ENCODE assay signal across 21 cellular contexts in the genomic region with DNA sequence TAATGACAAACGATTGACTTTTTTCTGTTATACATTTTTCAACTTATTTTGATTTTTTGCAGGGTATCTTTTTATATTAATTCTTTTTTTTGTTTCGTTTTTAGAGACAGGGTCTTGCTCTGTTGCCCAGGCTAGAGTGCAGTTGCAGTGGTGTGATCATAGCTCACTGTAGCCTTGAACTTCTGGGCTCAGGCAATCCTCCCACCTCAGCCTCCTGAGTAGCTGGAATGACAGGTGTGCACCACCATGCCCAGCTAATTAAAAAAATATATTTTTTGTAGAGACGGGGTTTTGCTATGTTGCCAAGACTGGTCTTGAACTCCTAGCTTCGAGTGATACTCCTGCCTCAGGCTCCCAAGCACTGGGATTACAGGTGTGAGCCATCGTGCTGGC.
DNase-seq lines count a peak whose midpoint lies in the region; ATAC-seq, FAIRE-seq and TF ChIP-seq lines count a peak whose summit lies in the region.
"Had no signal": no experiment of that assay in that cellular context is flagged by ENCODE, and none has a peak within 500 bp of the region (broad histone marks: within the 10 kb centered on the region; RNA-seq: fewer than 3 reads in every experiment).

No MANE protein-coding gene starts in this region.

- peak overlapping the region; percentile 79 for H3K27ac Mint-ChIP-seq in Caco-2 (ENCODE audit: unreplicated experiment)
- H3K27ac Mint-ChIP-seq: B cell; CD4-positive, alpha-beta T cell; CD8-positive, alpha-beta T cell had no signal

- CTCF ChIA-PET in HepG2 (lab: Yijun Ruan, JAX; ENCODE audit: low intra/inter-chr PET ratio, low total read pairs) (no interaction called here), Caco-2 (lab: Charles Lee) (no interaction called here)

- H3K4me1 Mint-ChIP-seq in Caco-2 (ENCODE audit: low read depth, unreplicated experiment): peaks cover 53% of the 10 kb centered on the region
- H3K4me1 Mint-ChIP-seq: B cell had no signal

- TSS peak; percentile 46 for BruUV-seq in HepG2 (replicated peaks; lab: Mats Ljungman, UMichigan)
- TSS peak; percentile 96 for BruUV-seq in Caco-2 (replicated peaks; lab: Mats Ljungman, UMichigan)

- DNase-seq in HepG2 (ENCODE audit: low spot score) (no peak), right lobe of liver (no peak), Caco-2 (no peak), esophagus muscularis mucosa (ENCODE audit: extremely low spot score) (no peak), NCI-H2227 (lab: John Stamatoyannopoulos, UW; ENCODE audit: unreplicated experiment) (no peak), urothelium cell line (ENCODE audit: low spot score) (no peak)
- DNase-seq: 8988T; AML-193; CD4-positive, alpha-beta T cell; CD8-positive, alpha-beta T cell; DMS79 treated with DMSO at 0.1 percent for 48 hours; GF-D8 had no signal

- TF ChIP-seq EP300 in HepG2 (IDR thresholded peaks at IDR 0.05; ENCODE audit: low read depth in 2 of 2, low read length in 2 of 2) (no peak), HepG2 (CRISPR knock-in tag; IDR thresholded peaks at IDR 0.05; ENCODE audit: borderline replicate concordance) (no peak), esophagus muscularis mucosa (IDR thresholded peaks at IDR 0.05) (no peak)

- no peak overlapping the region for H2AFZ ChIP-seq in HepG2 (ENCODE audit: low read length)

- H4K20me1 ChIP-seq in HepG2 (ENCODE audit: insufficient read depth, low read length): no peaks in the 10 kb centered on the region
- H4K20me1 ChIP-seq: BLaER1 treated with 17β-estradiol and CSF1 and Interleukin-3, amounts not matched to agents 10 nM and 100 nM had no signal

- H3K4me1 ChIP-seq in HepG2 (ENCODE audit: insufficient read depth, low read length): peaks cover 69% of the 10 kb centered on the region
- peaks cover 0 to 13% (median 4%) of the 10 kb centered on the region in 4 donors for H3K4me1 ChIP-seq in right lobe of liver
- peaks cover 46% of the 10 kb centered on the region for H3K4me1 ChIP-seq in Caco-2
- no peaks in the 10 kb centered on the region for H3K4me1 ChIP-seq in esophagus muscularis mucosa
- H3K4me1 ChIP-seq: BLaER1 treated with 17β-estradiol and CSF1 and Interleukin-3, amounts not matched to agents 10 nM and 100 nM had no signal

- peaks cover 17% of the 10 kb centered on the region for H3K9me3 Mint-ChIP-seq in Caco-2 (ENCODE audit: unreplicated experiment)
- H3K9me3 Mint-ChIP-seq: CD4-positive, alpha-beta T cell; CD8-positive, alpha-beta T cell had no signal

- POLR2A ChIA-PET in HepG2 (lab: Yijun Ruan, JAX) (no interaction called here), Caco-2 (lab: Charles Lee) (no interaction called here)

- no peak overlapping the region for H3K9ac ChIP-seq in HepG2 (ENCODE audit: insufficient read depth, low read depth, low read length)
- H3K9ac ChIP-seq: BLaER1 treated with 17β-estradiol and CSF1 and Interleukin-3, amounts not matched to agents 10 nM and 100 nM had no signal

- H3K27me3 Mint-ChIP-seq in Caco-2 (ENCODE audit: insufficient read depth, unreplicated experiment): no peaks in the 10 kb centered on the region
- H3K27me3 Mint-ChIP-seq: B cell; CD4-positive, alpha-beta T cell had no signal

- no peaks in the 10 kb centered on the region for H3K79me2 ChIP-seq in HepG2 (ENCODE audit: insufficient read depth, low read length)

- TF ChIP-seq POLR2A in HepG2 (IDR thresholded peaks at IDR 0.05; ENCODE audit: insufficient read depth in 1 of 2, low read depth in 2 of 2, low read length in 2 of 2) (no peak), right lobe of liver (IDR thresholded peaks at IDR 0.05) (no peak), esophagus muscularis mucosa (IDR thresholded peaks at IDR 0.05; ENCODE audit: low read depth) (no peak)

- no peak for TF ChIP-seq RAD21 in HepG2 (CRISPR knock-in tag; IDR thresholded peaks at IDR 0.05)

- intact Hi-C loops in HepG2 (cut with micrococcal nuclease; ENCODE audit: unreplicated experiment): loop anchor here (2.0 kb wide), 3 partner anchors 17 to 93 kb away; no protein-coding TSS in a partner anchor
- intact Hi-C loops in right lobe of liver (cut with DNase I): no loop called here
- intact Hi-C loops in Caco-2 (cut with micrococcal nuclease; ENCODE audit: unreplicated experiment): loop anchor here (1.0 to 10.0 kb wide), 5 partner anchors 18 to 1019 kb away; no protein-coding TSS in a partner anchor
- intact Hi-C loops in esophagus muscularis mucosa (cut with DNase I): no loop called here

- no peak for FAIRE-seq in HepG2 (lab: Jason Lieb, UNC)
- no peak for FAIRE-seq in urothelium cell line (lab: Jason Lieb, UNC)
- FAIRE-seq: A204.1, D721Med, G401.6, GM12891, GM19239 had no signal

- peak overlapping the region; percentile 6; the same call in 1 of the 2 replicates for H3K4me2 ChIP-seq in HepG2 (ENCODE audit: low read depth, low read length)
- H3K4me2 ChIP-seq: BLaER1 treated with 17β-estradiol and CSF1 and Interleukin-3, amounts not matched to agents 10 nM and 100 nM had no signal

- no peaks in the 10 kb centered on the region for H3K9me3 ChIP-seq in HepG2 (ENCODE audit: low read length)
- H3K9me3 ChIP-seq in right lobe of liver: no peaks in the 10 kb centered on the region
- peaks cover 10% of the 10 kb centered on the region; the same call in 1 of the 2 replicates for H3K9me3 ChIP-seq in Caco-2
- H3K9me3 ChIP-seq in esophagus muscularis mucosa: no peaks in the 10 kb centered on the region
- H3K9me3 ChIP-seq: BLaER1 treated with 17β-estradiol and CSF1 and Interleukin-3, amounts not matched to agents 10 nM and 100 nM had no signal

- TF ChIP-seq CTCF in HepG2 (CRISPR knock-in tag; IDR thresholded peaks at IDR 0.05) (no peak), right lobe of liver (IDR thresholded peaks at IDR 0.05) (no peak), Caco-2 (IDR thresholded peaks at IDR 0.05; ENCODE audit: insufficient read depth in 1 of 2, low read depth in 1 of 2, low read length in 1 of 2, severe bottlenecking in 1 of 2, unreplicated experiment in 1 of 2) (no peak), esophagus muscularis mucosa (IDR thresholded peaks at IDR 0.05) (no peak)

- in situ Hi-C loops in HepG2 (cut with HindIII; ENCODE audit: extremely low pct_ligation_motif_present, low pct_unique_long_range_greater_than_20kb): no loop called here

- ATAC-seq in HepG2: peak; percentile 5; the same call in 2 of the 3 replicates
- no peak for ATAC-seq in right lobe of liver
- peak; percentile 15 for ATAC-seq in GM18511 (IDR thresholded peaks at IDR 0.05; ENCODE audit: unreplicated experiment)
- ATAC-seq: CD8-positive, alpha-beta T cell had no signal

- H3K4me3 ChIP-seq in HepG2 (replicated peaks in 1 of 3; ENCODE audit: insufficient read depth in 1 of 3, low read depth in 2 of 3, low read length in 3 of 3): no peak overlapping the region
- no peak overlapping the region for H3K4me3 ChIP-seq in right lobe of liver
- H3K4me3 ChIP-seq in Caco-2 (ENCODE audit: low read depth, low read length): no peak overlapping the region
- no peak overlapping the region for H3K4me3 ChIP-seq in esophagus muscularis mucosa
- H3K4me3 ChIP-seq: BLaER1 treated with 17β-estradiol and CSF1 and Interleukin-3, amounts not matched to agents 10 nM and 100 nM had no signal

- WGBS in HepG2 (ENCODE audit: low lambda C conversion rate): 62% methylated on average over 5 of the region's 5 CpGs
- WGBS in right lobe of liver (ENCODE audit: insufficient coverage, low coverage, low lambda C conversion rate, missing lambda C conversion rate): 89% methylated on average over 4 of the region's 5 CpGs
- 94% methylated on average over 5 of the region's 5 CpGs for WGBS in esophagus muscularis mucosa

- peaks cover 25% of the 10 kb centered on the region for H3K36me3 Mint-ChIP-seq in Caco-2 (ENCODE audit: insufficient read depth, unreplicated experiment)
- H3K36me3 Mint-ChIP-seq: CD8-positive, alpha-beta T cell had no signal

- H3K27ac ChIP-seq in HepG2 (ENCODE audit: extremely low read length, insufficient read depth, low read length) (peak overlapping the region; percentile 60), right lobe of liver (no peak overlapping the region), esophagus muscularis mucosa (replicated peaks in 1 of 4) (no peak overlapping the region)
- H3K27ac ChIP-seq: BLaER1 treated with 17β-estradiol and CSF1 and Interleukin-3, amounts not matched to agents 10 nM and 100 nM; C4-2B had no signal

- peak overlapping the region; percentile 51 for H3K4me3 Mint-ChIP-seq in Caco-2 (ENCODE audit: unreplicated experiment)
- H3K4me3 Mint-ChIP-seq: B cell; CD4-positive, alpha-beta T cell; CD8-positive, alpha-beta T cell had no signal

- no peaks in the 10 kb centered on the region for H3K27me3 ChIP-seq in HepG2 (ENCODE audit: control insufficient read depth in 1 of 2, insufficient read depth in 2 of 2, low read length in 2 of 2)
- no peaks in the 10 kb centered on the region for H3K27me3 ChIP-seq in right lobe of liver
- no peaks in the 10 kb centered on the region for H3K27me3 ChIP-seq in Caco-2 (replicated peaks; ENCODE audit: control insufficient read depth, insufficient read depth, low read length)
- no peaks in the 10 kb centered on the region for H3K27me3 ChIP-seq in esophagus muscularis mucosa
- H3K27me3 ChIP-seq: BLaER1 treated with 17β-estradiol and CSF1 and Interleukin-3, amounts not matched to agents 10 nM and 100 nM had no signal

- H3K36me3 ChIP-seq in HepG2 (replicated peaks in 1 of 2; ENCODE audit: control insufficient read depth in 1 of 2, insufficient read depth in 2 of 2, low read length in 2 of 2) (no peaks in the 10 kb centered on the region; a peak in 2 of 5 replicates), right lobe of liver (no peaks in the 10 kb centered on the region), Caco-2 (ENCODE audit: control insufficient read depth, insufficient read depth, low read length) (no peaks in the 10 kb centered on the region), esophagus muscularis mucosa (peaks cover 0 to 3% (median 0%) of the 10 kb centered on the region in 4 donors)

TF ChIP-seq in HepG2, 621 proteins besides CTCF, POLR2A, EP300 and RAD21 (continues in another document):
- TF ChIP-seq KDM2A (CRISPR knock-in tag; IDR thresholded peaks at IDR 0.05; ENCODE audit: borderline replicate concordance, low read depth) (0 out of 2 replicates have a peak, but pooled peaks have one; percentile 8), SRSF1 (optimal IDR thresholded peaks at IDR 0.05; ENCODE audit: low read depth, low read length) (no peak), KDM1A (CRISPR knock-in tag; IDR thresholded peaks at IDR 0.05) (peak; percentile 76; the same call in 1 of the 2 replicates), ZNF3 (CRISPR knock-in tag; IDR thresholded peaks at IDR 0.05) (0 out of 2 replicates have a peak, but pooled peaks have one; percentile 46), EHMT2 (IDR thresholded peaks at IDR 0.05; ENCODE audit: borderline replicate concordance, low read depth, low read length) (peak; percentile 13; the same call in 1 of the 2 replicates), ATF4 (CRISPR knock-in tag; IDR thresholded peaks at IDR 0.05) (peak in 1 of 2 experiments; percentile 9; a peak in 1 of 4 replicates)

Comparison
In these comparisons a context has a peak if more than half of its experiments do, and no peak if none do; other contexts are left out.
1. ATAC-seq: peak in HepG2 (single experiment) and GM18511 (single experiment); none in right lobe of liver (0 of 4).
2. intact Hi-C loops: an anchor here in HepG2 (2.0 kb wide) and Caco-2 (1.0 to 10.0 kb wide); none called in right lobe of liver and esophagus muscularis mucosa.